In genomic region chr16:78543066-78543465, GRCh38 we compare ENCODE assay signal across 20 cellular contexts.
DNase-seq lines count a peak whose midpoint lies in the region; ATAC-seq, FAIRE-seq and TF ChIP-seq lines count a peak whose summit lies in the region.
"Had no signal": no experiment of that assay in that cellular context is flagged by ENCODE, and none has a peak within 500 bp of the region (broad histone marks: within the 10 kb centered on the region; RNA-seq: fewer than 3 reads in every experiment).

No MANE protein-coding gene starts in this region.

- no peak for TF ChIP-seq CTCF in gastrocnemius medialis (IDR thresholded peaks at IDR 0.05 in 4 of 5, conservative IDR thresholded peaks at IDR 0.05 in 1 of 5)

- in situ Hi-C loops in SK-MEL-5 (cut with HindIII; ENCODE audit: low pct_unique_long_range_greater_than_20kb, low sequenced_read_pairs): no loop called here
- in situ Hi-C loops in gastrocnemius medialis (cut with MboI; ENCODE audit: low sequenced_read_pairs in 4 of 4): no loop called here

- DNase-seq in DMS53 (lab: John Stamatoyannopoulos, UW) (peak; percentile 64), H54 (ENCODE audit: insufficient read length, low spot score) (peak; percentile 14), SK-MEL-5 (ENCODE audit: low read depth, low spot score) (peak; percentile 44), islet precursor cell (peak; percentile 71), gastrocnemius medialis (no peak), mucosa of gallbladder (ENCODE audit: low spot score) (no peak)
- DNase-seq: activated CD8-positive, alpha-beta memory T cell treated with anti-CD3 and anti-CD28 coated beads, Interleukin-2, amount 50 U/mL, for 4 hours; activated effector memory CD4-positive, alpha-beta T cell treated with Interleukin-2 at 50 U/mL for 16 hours; body of pancreas; CD4-positive, alpha-beta T cell; effector CD8-positive, alpha-beta T cell; NCI-H1436; NK-92 treated with Interleukin-12 subunit alpha and Interleukin-12 subunit beta, amount 100 ng/mL, for 24 hours; occipital lobe; retina; stimulated activated CD4-positive, alpha-beta T cell treated with anti-CD3 and anti-CD28 coated beads, Interleukin-4, amount 100 ng/mL, for 1 hour; stimulated activated naive CD4-positive, alpha-beta T cell treated with Interleukin-2 at 50 U/mL for 16 hours; WERI-Rb-1 had no signal

- intact Hi-C loops in gastrocnemius medialis (cut with DNase I; ENCODE audit: low total_unique reads): no loop called here

- H3K36me3 ChIP-seq in gastrocnemius medialis: no peaks in the 10 kb centered on the region
- H3K36me3 ChIP-seq: WERI-Rb-1 had no signal

- H3K4me1 ChIP-seq in gastrocnemius medialis: no peaks in the 10 kb centered on the region
- H3K4me1 ChIP-seq: body of pancreas had no signal

- H3K4me3 ChIP-seq in gastrocnemius medialis: no peak overlapping the region
- H3K4me3 ChIP-seq: body of pancreas, SK-N-MC had no signal

- TF ChIP-seq POLR2A in H54 (IDR thresholded peaks at IDR 0.05; ENCODE audit: low read depth, low read length) (no peak), gastrocnemius medialis (IDR thresholded peaks at IDR 0.05) (no peak)

- ATAC-seq in HG02970 (IDR thresholded peaks at IDR 0.05; ENCODE audit: low FRiP score, unreplicated experiment): no peak
- ATAC-seq in gastrocnemius medialis: no peak
- ATAC-seq: body of pancreas had no signal

- H3K9me3 ChIP-seq in gastrocnemius medialis: no peaks in the 10 kb centered on the region
- H3K9me3 ChIP-seq: body of pancreas had no signal

- H3K27me3 ChIP-seq in gastrocnemius medialis: no peaks in the 10 kb centered on the region
- H3K27me3 ChIP-seq: body of pancreas had no signal

- no peak overlapping the region for H3K27ac ChIP-seq in gastrocnemius medialis
- H3K27ac ChIP-seq: body of pancreas, SK-N-MC, WERI-Rb-1 had no signal

- no peak for FAIRE-seq in H54 (lab: Jason Lieb, UNC)

Comparison
In these comparisons a context has a peak if more than half of its experiments do, and no peak if none do; other contexts are left out.
1. DNase-seq: peak in DMS53 (single experiment), H54 (single experiment), SK-MEL-5 (single experiment) and islet precursor cell (single experiment); none in gastrocnemius medialis (0 of 2) and mucosa of gallbladder (single experiment).